8 cellular contexts compared by ENCODE assay signal in the genomic region with DNA sequence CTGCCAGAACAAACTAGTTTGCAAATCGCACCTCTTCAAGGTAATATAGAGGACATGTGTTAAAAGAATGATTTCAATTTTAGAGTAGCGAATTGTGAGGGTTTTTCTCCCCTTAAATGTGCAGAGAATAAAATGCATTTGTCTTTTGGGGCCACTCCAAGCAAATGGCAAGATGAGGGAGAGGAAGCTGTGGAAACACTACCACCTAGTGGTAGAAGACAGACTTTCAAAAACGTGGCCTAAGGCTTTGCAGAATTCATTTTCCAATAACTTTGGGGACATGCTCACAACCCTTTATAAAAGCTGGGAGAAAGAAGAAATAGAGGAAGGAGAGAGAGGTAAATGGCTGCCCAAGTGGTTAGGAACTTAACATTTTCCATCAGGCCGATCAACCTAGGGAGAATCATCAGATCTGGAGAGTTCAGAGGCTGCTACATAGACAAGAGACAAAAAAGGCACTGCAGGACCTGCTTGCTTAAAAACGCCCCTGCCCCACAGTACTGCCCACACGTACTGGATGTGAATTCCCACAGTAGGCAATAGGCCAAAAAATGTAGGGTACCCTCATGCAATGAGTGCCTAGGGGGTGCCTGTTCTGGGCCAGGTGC. TPM values are rescaled to one million over a fixed set of nuclear protein-coding genes. Genes with fewer than 3 reads are reported as not detected.
DNase-seq lines count a peak whose midpoint lies in the region; ATAC-seq, FAIRE-seq and TF ChIP-seq lines count a peak whose summit lies in the region.

No MANE protein-coding gene starts in this region.

- H3K36me3 ChIP-seq in breast epithelium (no peaks in the 10 kb centered on the region), keratinocyte (ENCODE audit: control insufficient read depth in 2 of 2, extremely low read depth in 1 of 2, insufficient read depth in 2 of 2, low read length in 2 of 2) (no peaks in the 10 kb centered on the region), thoracic aorta (no peaks in the 10 kb centered on the region)

- TF ChIP-seq CTCF in breast epithelium (IDR thresholded peaks at IDR 0.05) (peak; percentile 80 to 91 (median 85)), keratinocyte (optimal IDR thresholded peaks at IDR 0.05 in 1 of 3, IDR thresholded peaks at IDR 0.05 in 1 of 3, conservative IDR thresholded peaks at IDR 0.05 in 1 of 3; ENCODE audit: extremely low read depth in 1 of 3, insufficient read depth in 2 of 3, low read length in 3 of 3) (peak; percentile 72 to 78 (median 74)), thoracic aorta (IDR thresholded peaks at IDR 0.05) (peak; percentile 74)

- TF ChIP-seq POLR2A in breast epithelium (IDR thresholded peaks at IDR 0.05) = no peak

- no peaks in the 10 kb centered on the region for H3K4me1 ChIP-seq in breast epithelium
- no peaks in the 10 kb centered on the region for H3K4me1 ChIP-seq in keratinocyte (ENCODE audit: control insufficient read depth, extremely low read depth, insufficient read depth, low read length)
- H3K4me1 ChIP-seq in thoracic aorta (ENCODE audit: control insufficient read depth in 1 of 2, low read depth in 2 of 2) = no peaks in the 10 kb centered on the region

- intact Hi-C loops in breast epithelium (cut with DNase I; ENCODE audit: low total_unique reads) = no loop called here

- H3K4me2 ChIP-seq in keratinocyte (ENCODE audit: control insufficient read depth, extremely low read depth, insufficient read depth, low read depth, low read length) = no peak overlapping the region

- H3K4me3 ChIP-seq in breast epithelium (no peak overlapping the region), keratinocyte (ENCODE audit: control insufficient read depth in 2 of 3, extremely low read depth in 1 of 3, insufficient read depth in 2 of 3, low read depth in 1 of 3, low read length in 3 of 3) (no peak overlapping the region), thoracic aorta (no peak overlapping the region)

- H3K9me3 ChIP-seq in breast epithelium = no peaks in the 10 kb centered on the region
- H3K9me3 ChIP-seq in keratinocyte (ENCODE audit: control insufficient read depth, low read depth, low read length) = no peaks in the 10 kb centered on the region
- H3K9me3 ChIP-seq in thoracic aorta = no peaks in the 10 kb centered on the region

- H3K4me3 Mint-ChIP-seq in activated CD8-positive, alpha-beta memory T cell treated with anti-CD3 and anti-CD28 coated beads, Interleukin-2, amount 10 ng/mL, durations not matched to agents 7 days and 5 days = no peak overlapping the region

- H3K4me1 Mint-ChIP-seq in activated CD8-positive, alpha-beta memory T cell treated with anti-CD3 and anti-CD28 coated beads, Interleukin-2, amount 10 ng/mL, durations not matched to agents 7 days and 5 days = no peaks in the 10 kb centered on the region

- no peak overlapping the region for H3K27ac Mint-ChIP-seq in activated CD8-positive, alpha-beta memory T cell treated with anti-CD3 and anti-CD28 coated beads, Interleukin-2, amount 10 ng/mL, durations not matched to agents 7 days and 5 days

- H3K27me3 Mint-ChIP-seq in activated CD8-positive, alpha-beta memory T cell treated with anti-CD3 and anti-CD28 coated beads, Interleukin-2, amount 10 ng/mL, durations not matched to agents 7 days and 5 days = peaks cover 26% of the 10 kb centered on the region

- no peaks in the 10 kb centered on the region for H3K9me3 Mint-ChIP-seq in activated CD8-positive, alpha-beta memory T cell treated with anti-CD3 and anti-CD28 coated beads, Interleukin-2, amount 10 ng/mL, durations not matched to agents 7 days and 5 days (ENCODE audit: low read depth)

- no peak overlapping the region for H2AFZ ChIP-seq in keratinocyte (ENCODE audit: control insufficient read depth, low read length)

- FAIRE-seq in HTR-8/SVneo (lab: Jason Lieb, UNC) (no peak), keratinocyte (lab: Jason Lieb, UNC) (peak; percentile 74)

- ATAC-seq in activated CD8-positive, alpha-beta memory T cell treated with anti-CD3 and anti-CD28 coated beads, Interleukin-2, amount 10 ng/mL, durations not matched to agents 7 days and 5 days = peak; percentile 70
- no peak for ATAC-seq in thoracic aorta (ENCODE audit: insufficient number of reproducible peaks, low FRiP score, low read depth)
- no peak for ATAC-seq in GM18519 (IDR thresholded peaks at IDR 0.05; ENCODE audit: low FRiP score, unreplicated experiment)

- CTCF ChIA-PET in activated CD8-positive, alpha-beta memory T cell treated with anti-CD3 and anti-CD28 coated beads, Interleukin-2, amount 10 ng/mL, durations not matched to agents 7 days and 5 days (lab: Charles Lee) = interaction anchor here (0.7 to 3.2 kb wide), 16 partner anchors 10 to 270 kb away, joined by 3 to 14 read pairs (median 4); partner anchors contain the start of gene RCAN1

- dilution Hi-C loops in keratinocyte (cut with MboI; ENCODE audit: extremely low pct_ligation_motif_present, low sequenced_read_pairs) = no loop called here

- H3K79me2 ChIP-seq in keratinocyte (ENCODE audit: control insufficient read depth, insufficient read depth, low read length) = no peaks in the 10 kb centered on the region

- H3K27ac ChIP-seq in breast epithelium (no peak overlapping the region), keratinocyte (ENCODE audit: control insufficient read depth, insufficient read depth, low read length) (no peak overlapping the region), thoracic aorta (no peak overlapping the region)

- H4K20me1 ChIP-seq in keratinocyte (ENCODE audit: control insufficient read depth, extremely low read depth, insufficient read depth, low read length) = no peaks in the 10 kb centered on the region

- no peaks in the 10 kb centered on the region for H3K27me3 ChIP-seq in breast epithelium
- peaks cover 11% of the 10 kb centered on the region for H3K27me3 ChIP-seq in keratinocyte (ENCODE audit: control insufficient read depth, extremely low read depth, insufficient read depth, low read length)
- no peaks in the 10 kb centered on the region for H3K27me3 ChIP-seq in thoracic aorta (replicated peaks; ENCODE audit: insufficient read depth)

- no peaks in the 10 kb centered on the region for H3K36me3 Mint-ChIP-seq in activated CD8-positive, alpha-beta memory T cell treated with anti-CD3 and anti-CD28 coated beads, Interleukin-2, amount 10 ng/mL, durations not matched to agents 7 days and 5 days

- no peaks in the 10 kb centered on the region for H3K9me1 ChIP-seq in keratinocyte (ENCODE audit: control insufficient read depth, extremely low read depth, insufficient read depth, low read length)

- H3K9ac ChIP-seq in keratinocyte (ENCODE audit: control insufficient read depth, extremely low read depth, insufficient read depth, low read length) = no peak overlapping the region

- no peak for DNase-seq in activated CD8-positive, alpha-beta memory T cell treated with anti-CD3 and anti-CD28 coated beads, Interleukin-2, amount 10 ng/mL, durations not matched to agents 7 days and 5 days
- no peak for DNase-seq in activated CD8-positive, alpha-beta memory T cell treated with anti-CD3 and anti-CD28 coated beads, Interleukin-2, amount 50 U/mL, for 4 hours
- DNase-seq in HTR-8/SVneo (ENCODE audit: insufficient read length, low spot score) (peak; percentile 66), NOMO-1 treated with dmso at 0.1 percent for 144 hours (lab: John Stamatoyannopoulos, UW; ENCODE audit: unreplicated experiment) (peak; percentile 28), breast epithelium (ENCODE audit: low spot score in 2 of 2) (no peak), keratinocyte (ENCODE audit: low read depth, low spot score) (no peak), thoracic aorta (ENCODE audit: low spot score) (no peak)

RNA-seq across cellular contexts. Expression of gene RCAN1, which starts 15.7 kb away (rescaled TPM):
- total RNA-seq in activated CD8-positive, alpha-beta memory T cell treated with anti-CD3 and anti-CD28 coated beads, Interleukin-2, amount 10 ng/mL, durations not matched to agents 7 days and 5 days = 10 to 100 TPM in 1 of 2 experiments, 1 to 10 TPM in 1; 6.5 to 13.6 TPM
- total RNA-seq in breast epithelium (10 to 100 TPM; 30.1 to 73.0 (median 47.9) TPM), thoracic aorta (10 to 100 TPM; 39.3 to 45.2 TPM)
- 14.6 to 22.4 TPM (median 21.3 TPM) in 3 replicates for polyA plus RNA-seq in keratinocyte
- polyA plus RNA-seq in keratinocyte (2011; ENCODE audit: low read depth) = 16.3 TPM
- polyA plus RNA-seq in keratinocyte (2011; cell fraction: cytosol; rRNA removed) = 14.4 and 18.3 TPM in 2 replicates
- polyA plus RNA-seq in keratinocyte (2011; cell fraction: nucleus; rRNA removed) = 19.4 and 21.4 TPM in 2 replicates
- polyA plus RNA-seq in keratinocyte (2012; ENCODE audit: low replicate concordance) = 17.4 and 28.5 TPM in 2 replicates
- 8.9 to 23.0 TPM (median 16.1 TPM) in 3 replicates for polyA minus RNA-seq in keratinocyte
- polyA minus RNA-seq in keratinocyte (2011; cell fraction: cytosol; rRNA and poly(A)+ RNA removed) = 10.0 TPM
- polyA minus RNA-seq in keratinocyte (2011; cell fraction: nucleus; rRNA and poly(A)+ RNA removed) = 13.8 and 21.0 TPM in 2 replicates

RNA-seq across cellular contexts. Expression of gene CLIC6, which starts 38.2 kb away (rescaled TPM):
- under 1 TPM in 1 of 2 experiments, not detected in 1; 0.47 TPM for total RNA-seq in activated CD8-positive, alpha-beta memory T cell treated with anti-CD3 and anti-CD28 coated beads, Interleukin-2, amount 10 ng/mL, durations not matched to agents 7 days and 5 days
- total RNA-seq in breast epithelium (10 to 100 TPM in 2 of 3 donors, 1 to 10 TPM in 1; 10.0 to 34.1 (median 14.4) TPM), thoracic aorta (1 to 10 TPM; 2.8 to 7.3 TPM)
- polyA plus RNA-seq in keratinocyte = not detected in 3 replicates
- polyA plus RNA-seq in keratinocyte (2011; ENCODE audit: low read depth) = not detected
- polyA plus RNA-seq in keratinocyte (2011; cell fraction: cytosol; rRNA removed) = not detected in 2 replicates
- polyA plus RNA-seq in keratinocyte (2011; cell fraction: nucleus; rRNA removed) = not detected in 2 replicates
- polyA plus RNA-seq in keratinocyte (2012; ENCODE audit: low replicate concordance) = not detected in 2 replicates
- polyA minus RNA-seq in keratinocyte = not detected in 3 replicates
- polyA minus RNA-seq in keratinocyte (2011; cell fraction: cytosol; rRNA and poly(A)+ RNA removed) = not detected
- not detected in 2 replicates for polyA minus RNA-seq in keratinocyte (2011; cell fraction: nucleus; rRNA and poly(A)+ RNA removed)

Comparison
In these comparisons a context has a peak if more than half of its experiments do, and no peak if none do; other contexts are left out.
1. DNase-seq: peak in HTR-8/SVneo (single experiment) and NOMO-1 treated with dmso at 0.1 percent for 144 hours (single experiment); none in activated CD8-positive, alpha-beta memory T cell treated with anti-CD3 and anti-CD28 coated beads, Interleukin-2, amount 10 ng/mL, durations not matched to agents 7 days and 5 days (single experiment), activated CD8-positive, alpha-beta memory T cell treated with anti-CD3 and anti-CD28 coated beads, Interleukin-2, amount 50 U/mL, for 4 hours (single experiment), breast epithelium (0 of 2), keratinocyte (single experiment) and thoracic aorta (single experiment).
2. Peak in every context shown above with its lines, with median percentiles within 50 percentile points of each other: CTCF ChIP-seq.